In genomic region chr3:128492353-128493220, GRCh38 we compare ENCODE assay signal across 8 cellular contexts. TPM values are rescaled to one million over a fixed set of nuclear protein-coding genes. Genes with fewer than 3 reads are reported as not detected.
DNase-seq lines count a peak whose midpoint lies in the region; TF ChIP-seq lines count a peak whose summit lies in the region.

TSS of gene GATA2 (minus strand) at chr3:128493201. CDS start at chr3:128487031, 6,170 bp downstream.

- H3K9me3 ChIP-seq in ovary = no peaks in the 10 kb centered on the region

- intact Hi-C loops in dorsolateral prefrontal cortex (cut with DNase I) (loop anchor here in 1 of 2 donors (10.0 kb wide), 1 partner anchor 408 kb away; no protein-coding TSS in a partner anchor), ovary (cut with DNase I) (loop anchor here in 2 of 4 donors (5.0 to 10.0 kb wide), 2 partner anchors 65 to 418 kb away; no protein-coding TSS in a partner anchor)

- H3K27me3 ChIP-seq in dorsolateral prefrontal cortex (peaks cover 29 to 100% (median 93%) of the 10 kb centered on the region in 45 donors), ovary (peaks cover 10% of the 10 kb centered on the region), brain microvascular endothelial cell (replicated peaks) (peaks cover 97% of the 10 kb centered on the region)

- peak within 1 kb of the TSS in 43 of 59 donors; percentile 6 to 73 (median 30) for H3K4me3 ChIP-seq in dorsolateral prefrontal cortex
- H3K4me3 ChIP-seq in ovary = peak within 1 kb of the TSS; percentile 58
- H3K4me3 ChIP-seq in brain microvascular endothelial cell (ENCODE audit: low read depth, low read length) = no peak within 1 kb of the TSS

- in situ Hi-C loops in brain microvascular endothelial cell (cut with HindIII; ENCODE audit: low pct_ligation_motif_present, low sequenced_read_pairs) = no loop called here

- no peak for TF ChIP-seq POLR2A in ovary (IDR thresholded peaks at IDR 0.05)

- DNase-seq in Daoy (ENCODE audit: low read depth) = peak; percentile 55
- peak; percentile 70 for DNase-seq in NCI-H146 (lab: John Stamatoyannopoulos, UW)
- DNase-seq in dorsolateral prefrontal cortex = peak in 2 of 10 donors; percentile 15 to 17
- DNase-seq in ovary = peak in 1 of 5 donors; percentile 46
- DNase-seq in activated CD4-positive, CD25-positive, alpha-beta regulatory T cell (lab: John Stamatoyannopoulos, UW) = no peak
- DNase-seq in substantia nigra (lab: John Stamatoyannopoulos, UW) = no peak
- DNase-seq in brain microvascular endothelial cell = no peak
- DNase-seq in amniotic stem cell (lab: John Stamatoyannopoulos, UW) = no peak

- H3K27ac ChIP-seq in dorsolateral prefrontal cortex (peak within 1 kb of the TSS in 15 of 59 donors; percentile 11 to 78 (median 41)), ovary (no peak within 1 kb of the TSS), substantia nigra (ENCODE audit: low read depth, low read length, poor library complexity, severe bottlenecking) (no peak within 1 kb of the TSS), brain microvascular endothelial cell (no peak within 1 kb of the TSS)

- TF ChIP-seq EP300 in ovary (IDR thresholded peaks at IDR 0.05) = no peak

- H3K36me3 ChIP-seq in ovary (no peaks in the 10 kb centered on the region), brain microvascular endothelial cell (replicated peaks) (no peaks in the 10 kb centered on the region)

- H3K4me1 ChIP-seq in ovary (ENCODE audit: insufficient read depth) = peaks cover 23% of the 10 kb centered on the region

- WGBS in ovary, 3 donors = 12 to 33% (median 17%) methylated on average over 60 to 89 of the region's 89 CpGs

- no peak for TF ChIP-seq CTCF in dorsolateral prefrontal cortex (IDR thresholded peaks at IDR 0.05 in 54 of 56, conservative IDR thresholded peaks at IDR 0.05 in 2 of 56; ENCODE audit: low read depth in 1 of 56, partially characterized antibody in 56 of 56)
- no peak for TF ChIP-seq CTCF in ovary (IDR thresholded peaks at IDR 0.05)
- TF ChIP-seq CTCF in brain microvascular endothelial cell (IDR thresholded peaks at IDR 0.05; ENCODE audit: low read depth, low read length, missing control alignments) = no peak

RNA-seq across cellular contexts. Expression of gene GATA2, which starts in this region (rescaled TPM):
- 7.5 and 12.2 TPM in 2 replicates for total RNA-seq in Daoy (2014; rRNA removed; shearing (Covaris generic))
- 10 to 100 TPM in 4 of 120 experiments, 1 to 10 TPM in 115, under 1 TPM in 1; 0.98 to 13.1 (median 4.3) TPM for total RNA-seq in dorsolateral prefrontal cortex
- total RNA-seq in ovary = 10 to 100 TPM in 1 of 7 donors, 1 to 10 TPM in 6; 4.0 to 16.1 (median 6.1) TPM
- polyA plus RNA-seq in ovary = 1 to 10 TPM; 5.1 to 8.1 TPM

Comparison
In these comparisons a context has a peak if more than half of its experiments do, and no peak if none do; other contexts are left out.
1. DNase-seq: peak in Daoy (single experiment) and NCI-H146 (single experiment); none in activated CD4-positive, CD25-positive, alpha-beta regulatory T cell (0 of 4), substantia nigra (0 of 49), brain microvascular endothelial cell (single experiment) and amniotic stem cell (single experiment).